ENCODE assay signal across 18 cellular contexts in genomic region chr2:234768608-234769196, GRCh38.
"Had no signal": no experiment of that assay in that cellular context is flagged by ENCODE, and none has a peak within 500 bp of the region (broad histone marks: within the 10 kb centered on the region; RNA-seq: fewer than 3 reads in every experiment).

No MANE protein-coding gene starts in this region.

- ATAC-seq: activated CD8-positive, alpha-beta T cell treated with anti-CD3 and anti-CD28 coated beads, Interleukin-2, amount 10 ng/mL, durations not matched to agents 7 days and 5 days; lower lobe of right lung; natural killer cell treated with Interleukin-12 subunit alpha and Interleukin-12 subunit beta and Interleukin-15 and Interleukin-18, amount 100 ng/mL, for 72 hours had no signal

- H3K9me3 Mint-ChIP-seq: activated CD4-positive, alpha-beta T cell treated with anti-CD3 and anti-CD28 coated beads, Interleukin-2, amount 10 ng/mL, durations not matched to agents 7 days and 5 days; activated naive CD4-positive, alpha-beta T cell treated with anti-CD3 and anti-CD28 coated beads for 36 hours; activated T-cell treated with anti-CD3 and anti-CD28 coated beads, Interleukin-2, amount 50 U/mL, for 24 hours; activated T-helper 2 cell treated with anti-CD3 and anti-CD28 coated beads, Interferon-gamma antibody, Interleukin-2, Interleukin-4, amounts not matched to agents 10 μg/mL and 5 μg/mL and 100 μg/mL, durations not matched to agents 14 hours and 24 hours and 36 hours; mesothelial cell of epicardium; natural killer cell treated with Interleukin-12 subunit alpha and Interleukin-12 subunit beta and Interleukin-15 and Interleukin-18, amount 100 ng/mL, for 72 hours had no signal

- H2AFZ ChIP-seq: hepatocyte had no signal

- H3K4me1 ChIP-seq: thyroid gland had no signal

- H3K36me3 Mint-ChIP-seq: mesothelial cell of epicardium; natural killer cell treated with Interleukin-12 subunit alpha and Interleukin-12 subunit beta and Interleukin-15 and Interleukin-18, amount 100 ng/mL, for 72 hours had no signal

- H3K9me3 ChIP-seq: lower lobe of right lung, thyroid gland had no signal

- H3K79me2 ChIP-seq: hepatocyte had no signal

- H3K27me3 ChIP-seq: hepatocyte, thyroid gland had no signal

- H3K4me3 ChIP-seq: hepatocyte, lower lobe of right lung, thyroid gland had no signal

- H3K36me3 ChIP-seq: lower lobe of right lung, thyroid gland had no signal

- H3K4me3 Mint-ChIP-seq: activated CD4-positive, alpha-beta T cell treated with anti-CD3 and anti-CD28 coated beads, Interleukin-2, amount 10 ng/mL, durations not matched to agents 7 days and 5 days; activated CD8-positive, alpha-beta T cell treated with anti-CD3 and anti-CD28 coated beads, Interleukin-2, amount 10 ng/mL, durations not matched to agents 7 days and 5 days; activated naive CD4-positive, alpha-beta T cell treated with anti-CD3 and anti-CD28 coated beads for 36 hours; activated T-cell treated with anti-CD3 and anti-CD28 coated beads, Interleukin-2, amount 50 U/mL, for 24 hours; mesothelial cell of epicardium; natural killer cell treated with Interleukin-12 subunit alpha and Interleukin-12 subunit beta and Interleukin-15 and Interleukin-18, amount 100 ng/mL, for 72 hours had no signal

- H3K27ac ChIP-seq: hepatocyte, lower lobe of right lung, thyroid gland had no signal

- DNase-seq: activated CD4-positive, alpha-beta T cell treated with anti-CD3 and anti-CD28 coated beads, Interleukin-2, amount 10 ng/mL, durations not matched to agents 7 days and 5 days; activated CD8-positive, alpha-beta T cell treated with anti-CD3 and anti-CD28 coated beads, Interleukin-2, amount 10 ng/mL, durations not matched to agents 7 days and 5 days; activated naive CD4-positive, alpha-beta T cell treated with anti-CD3 and anti-CD28 coated beads for 36 hours; activated T-cell treated with anti-CD3 and anti-CD28 coated beads, Interleukin-2, amount 50 U/mL, for 24 hours; effector CD4-positive, alpha-beta T cell; left cardiac atrium; lower lobe of right lung; occipital lobe; retina; stimulated activated CD4-positive, alpha-beta T cell treated with anti-CD3 and anti-CD28 coated beads, Interleukin-2, amount 100 ng/mL, for 24 hours; stimulated activated naive CD4-positive, alpha-beta T cell treated with Interleukin-2 at 50 U/mL for 16 hours; T-helper 1 cell; T-helper 9 cell; thyroid gland had no signal

- H3K27ac Mint-ChIP-seq: activated CD4-positive, alpha-beta T cell treated with anti-CD3 and anti-CD28 coated beads, Interleukin-2, amount 10 ng/mL, durations not matched to agents 7 days and 5 days; activated CD8-positive, alpha-beta T cell treated with anti-CD3 and anti-CD28 coated beads, Interleukin-2, amount 10 ng/mL, durations not matched to agents 7 days and 5 days; activated naive CD4-positive, alpha-beta T cell treated with anti-CD3 and anti-CD28 coated beads for 36 hours; activated T-cell treated with anti-CD3 and anti-CD28 coated beads, Interleukin-2, amount 50 U/mL, for 24 hours; activated T-helper 2 cell treated with anti-CD3 and anti-CD28 coated beads, Interferon-gamma antibody, Interleukin-2, Interleukin-4, amounts not matched to agents 10 μg/mL and 5 μg/mL and 100 μg/mL, durations not matched to agents 14 hours and 24 hours and 36 hours; mesothelial cell of epicardium; natural killer cell treated with Interleukin-12 subunit alpha and Interleukin-12 subunit beta and Interleukin-15 and Interleukin-18, amount 100 ng/mL, for 72 hours had no signal

- H3K4me2 ChIP-seq: hepatocyte had no signal
